In genomic region chr20:56968386-56969048, GRCh38 we compare ENCODE assay signal across 24 cellular contexts.
"Had no signal": no experiment of that assay in that cellular context is flagged by ENCODE, and none has a peak within 500 bp of the region (broad histone marks: within the 10 kb centered on the region; RNA-seq: fewer than 3 reads in every experiment).

No MANE protein-coding gene starts in this region.

- H3K27ac Mint-ChIP-seq: mesothelial cell of epicardium; naive B cell; naive thymus-derived CD8-positive, alpha-beta T cell had no signal

- H3K36me3 Mint-ChIP-seq: mesothelial cell of epicardium; naive B cell; naive thymus-derived CD8-positive, alpha-beta T cell had no signal

- DNase-seq: dermis blood vessel endothelial cell; dorsolateral prefrontal cortex; effector CD4-positive, alpha-beta T cell; effector memory CD4-positive, alpha-beta T cell; foreskin keratinocyte; glutamatergic neuron; head of caudate nucleus; heart right ventricle; hippocampal formation; left cardiac atrium; left lung; left ventricle myocardium superior; lower lobe of right lung; mesenchymal stem cell; mucosa of descending colon; naive B cell; naive thymus-derived CD8-positive, alpha-beta T cell had no signal

- H3K9me3 ChIP-seq: esophagus muscularis mucosa, left lung, lower lobe of right lung, mucosa of descending colon had no signal

- H3K4me3 Mint-ChIP-seq: mesothelial cell of epicardium; naive B cell; naive thymus-derived CD8-positive, alpha-beta T cell had no signal

- H3K4me3 ChIP-seq: coronary artery, dorsolateral prefrontal cortex, esophagus muscularis mucosa, heart right ventricle, left lung, lower lobe of right lung, mucosa of descending colon had no signal

- H3K4me1 Mint-ChIP-seq: naive B cell; naive thymus-derived CD8-positive, alpha-beta T cell had no signal

- H3K36me3 ChIP-seq: esophagus muscularis mucosa, heart right ventricle, left lung, lower lobe of right lung had no signal

- ATAC-seq: foreskin keratinocyte; left cardiac atrium; left lung; left ventricle myocardium superior; mucosa of descending colon; naive thymus-derived CD8-positive, alpha-beta T cell had no signal

- H3K4me1 ChIP-seq: esophagus muscularis mucosa, foreskin keratinocyte, heart right ventricle, left lung, lower lobe of right lung had no signal

- H3K27ac ChIP-seq: coronary artery, dorsolateral prefrontal cortex, esophagus muscularis mucosa, foreskin keratinocyte, heart right ventricle, left lung, lower lobe of right lung had no signal

- FAIRE-seq: endothelial cell of umbilical vein, frontal cortex, islet of Langerhans, keratinocyte had no signal
